In genomic region chr1:95754412-95754811, GRCh38 we compare ENCODE assay signal across 21 cellular contexts.
DNase-seq lines count a peak whose midpoint lies in the region; ATAC-seq, FAIRE-seq and TF ChIP-seq lines count a peak whose summit lies in the region.
"Had no signal": no experiment of that assay in that cellular context is flagged by ENCODE, and none has a peak within 500 bp of the region (broad histone marks: within the 10 kb centered on the region; RNA-seq: fewer than 3 reads in every experiment).

No MANE protein-coding gene starts in this region.

- H3K4me3 ChIP-seq in right cardiac atrium (ENCODE audit: low read length) (no peak overlapping the region), left ventricle myocardium inferior (no peak overlapping the region), kidney (ENCODE audit: low read length in 2 of 2) (no peak overlapping the region), spleen (no peak overlapping the region)
- H3K4me3 ChIP-seq: A549; BLaER1 treated with 17β-estradiol and CSF1 and Interleukin-3, amounts not matched to agents 10 nM and 100 nM had no signal

- DNase-seq in right cardiac atrium (peak in 2 of 3 donors; percentile 26 to 28), left ventricle myocardium inferior (no peak), kidney (peak; percentile 56), spleen (peak; percentile 66), NCI-H1092 (lab: John Stamatoyannopoulos, UW) (no peak)
- DNase-seq: AML-193; Caco-2; Calu3; CD4-positive, alpha-beta T cell; CD8-positive, alpha-beta T cell; DMS79 treated with DMSO at 0.1 percent for 48 hours; GF-D8 had no signal

- no peak overlapping the region for H3K9ac ChIP-seq in kidney (ENCODE audit: low read length in 2 of 2)
- H3K9ac ChIP-seq: BLaER1 treated with 17β-estradiol and CSF1 and Interleukin-3, amounts not matched to agents 10 nM and 100 nM had no signal

- no peak for TF ChIP-seq CTCF in left ventricle myocardium inferior (IDR thresholded peaks at IDR 0.05; ENCODE audit: borderline replicate concordance)
- no peak for TF ChIP-seq CTCF in kidney (IDR thresholded peaks at IDR 0.05; ENCODE audit: borderline replicate concordance, extremely low read depth, insufficient read depth)
- no peak for TF ChIP-seq CTCF in spleen (IDR thresholded peaks at IDR 0.05 in 8 of 11, conservative IDR thresholded peaks at IDR 0.05 in 3 of 11)

- H3K9me3 ChIP-seq in right cardiac atrium (ENCODE audit: control insufficient read depth, low read length): no peaks in the 10 kb centered on the region
- peaks cover 63% of the 10 kb centered on the region for H3K9me3 ChIP-seq in left ventricle myocardium inferior (replicated peaks)
- peaks cover 2 to 14% of the 10 kb centered on the region in 2 donors for H3K9me3 ChIP-seq in kidney (ENCODE audit: control insufficient read depth in 1 of 2, low read length in 2 of 2)
- peaks cover 0 to 79% (median 54%) of the 10 kb centered on the region in 8 donors for H3K9me3 ChIP-seq in spleen
- H3K9me3 ChIP-seq: A549, Caco-2 had no signal

- H3K4me1 ChIP-seq in right cardiac atrium (ENCODE audit: control insufficient read depth, insufficient read depth, low read length) (no peaks in the 10 kb centered on the region), left ventricle myocardium inferior (no peaks in the 10 kb centered on the region), kidney (ENCODE audit: control insufficient read depth in 1 of 2, insufficient read depth in 1 of 2, low read depth in 1 of 2, low read length in 2 of 2) (no peaks in the 10 kb centered on the region), spleen (no peaks in the 10 kb centered on the region)
- H3K4me1 ChIP-seq: A549; BLaER1 treated with 17β-estradiol and CSF1 and Interleukin-3, amounts not matched to agents 10 nM and 100 nM; Caco-2 had no signal

- TF ChIP-seq POLR2A in spleen (IDR thresholded peaks at IDR 0.05): no peak

- no peak overlapping the region for H3K27ac ChIP-seq in right cardiac atrium (ENCODE audit: low read length)
- H3K27ac ChIP-seq in left ventricle myocardium inferior (replicated peaks): no peak overlapping the region
- H3K27ac ChIP-seq in kidney (ENCODE audit: low read depth in 2 of 2, low read length in 2 of 2): no peak overlapping the region
- H3K27ac ChIP-seq in spleen: no peak overlapping the region
- H3K27ac ChIP-seq: 22Rv1; A549; BLaER1 treated with 17β-estradiol and CSF1 and Interleukin-3, amounts not matched to agents 10 nM and 100 nM; C4-2B had no signal

- H3K27me3 ChIP-seq in right cardiac atrium (ENCODE audit: control insufficient read depth, insufficient read depth) (no peaks in the 10 kb centered on the region), left ventricle myocardium inferior (ENCODE audit: low read depth) (no peaks in the 10 kb centered on the region), spleen (replicated peaks in 1 of 7) (no peaks in the 10 kb centered on the region)
- H3K27me3 ChIP-seq: BLaER1 treated with 17β-estradiol and CSF1 and Interleukin-3, amounts not matched to agents 10 nM and 100 nM had no signal

- H3K36me3 ChIP-seq in left ventricle myocardium inferior (no peaks in the 10 kb centered on the region), kidney (ENCODE audit: control insufficient read depth in 1 of 2, insufficient read depth in 2 of 2, low read length in 2 of 2) (no peaks in the 10 kb centered on the region), spleen (no peaks in the 10 kb centered on the region)
- H3K36me3 ChIP-seq: BLaER1 treated with 17β-estradiol and CSF1 and Interleukin-3, amounts not matched to agents 10 nM and 100 nM had no signal

- FAIRE-seq in kidney (lab: Jason Lieb, UNC): no peak
- FAIRE-seq: A549, D721Med, G401.6, GM12891, GM19239 had no signal

- WGBS in right cardiac atrium: 87% methylated on average over 6 of the region's 6 CpGs
- 81 to 91% (median 88%) methylated on average over 6 of the region's 6 CpGs for WGBS in spleen, 5 donors

- ATAC-seq in right cardiac atrium (no peak), GM19467 (IDR thresholded peaks at IDR 0.05; ENCODE audit: unreplicated experiment) (no peak)
- ATAC-seq: A549; CD8-positive, alpha-beta T cell had no signal

- intact Hi-C loops in right cardiac atrium (cut with DNase I) (no loop called here), left ventricle myocardium inferior (cut with micrococcal nuclease) (no loop called here), kidney (cut with DNase I) (no loop called here), spleen (cut with DNase I; ENCODE audit: low total_unique reads) (no loop called here)

Comparison
In these comparisons a context has a peak if more than half of its experiments do, and no peak if none do; other contexts are left out.
1. DNase-seq: peak in right cardiac atrium (2 of 3), kidney (single experiment) and spleen (single experiment); none in left ventricle myocardium inferior (single experiment) and NCI-H1092 (single experiment).